ENCODE assay signal across 8 cellular contexts in the genomic region with DNA sequence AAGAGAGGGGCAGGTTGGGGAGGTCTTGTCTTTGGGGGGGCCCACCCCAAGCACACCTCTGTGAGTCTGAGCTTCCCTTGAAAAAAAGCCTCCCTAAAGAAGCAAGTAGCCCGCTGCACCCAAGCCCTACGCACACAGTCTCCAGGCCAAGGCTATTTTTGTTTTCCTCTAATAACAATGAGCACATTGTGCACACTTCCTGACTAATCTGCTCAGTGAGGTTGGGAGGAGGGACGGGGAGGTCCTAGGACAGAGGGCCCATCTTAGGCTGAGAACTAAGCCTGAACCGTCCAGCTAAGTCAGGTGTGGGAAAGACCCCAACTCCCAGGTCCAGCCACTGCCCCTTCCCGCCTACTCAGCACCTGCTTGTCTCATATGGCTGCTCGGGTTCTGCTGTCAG.
DNase-seq lines count a peak whose midpoint lies in the region; ATAC-seq, FAIRE-seq and TF ChIP-seq lines count a peak whose summit lies in the region.

No MANE protein-coding gene starts in this region.

- TF ChIP-seq CTCF in GM20000 (IDR thresholded peaks at IDR 0.05; ENCODE audit: extremely low read depth, missing control alignments), result no peak
- no peak for TF ChIP-seq CTCF in bronchial epithelial cell (IDR thresholded peaks at IDR 0.05; ENCODE audit: insufficient read depth, low read length, severe bottlenecking)

- H3K4me3 ChIP-seq in bronchial epithelial cell (ENCODE audit: low read depth, low read length) (no peak overlapping the region), skeletal muscle tissue (ENCODE audit: low read length in 3 of 3) (peak overlapping the region in 1 of 3 donors; percentile 71)

- DNase-seq in GM20000 (ENCODE audit: low spot score) (peak; percentile 34), bronchial epithelial cell (ENCODE audit: low read depth) (peak; percentile 33), kidney tubule cell (ENCODE audit: low spot score) (peak; percentile 64), NCI-H2029 treated with DMSO at 0.1 percent for 48 hours (lab: John Stamatoyannopoulos, UW) (no peak)
- DNase-seq in activated naive CD4-positive, alpha-beta T cell (lab: John Stamatoyannopoulos, UW), result no peak

- no peaks in the 10 kb centered on the region for H3K9me3 ChIP-seq in skeletal muscle tissue (ENCODE audit: control insufficient read depth in 3 of 3, low read length in 3 of 3)

- peaks cover 66 to 72% (median 70%) of the 10 kb centered on the region in 3 donors for H3K4me1 ChIP-seq in skeletal muscle tissue (ENCODE audit: control insufficient read depth in 3 of 3, insufficient read depth in 3 of 3, low read length in 3 of 3)

- peak overlapping the region; percentile 7 to 79 (median 63) for H3K9ac ChIP-seq in skeletal muscle tissue (ENCODE audit: low read depth in 1 of 3, low read length in 3 of 3)

- FAIRE-seq in bronchial epithelial cell (lab: Jason Lieb, UNC), result no peak

- H3K27me3 ChIP-seq in bronchial epithelial cell (ENCODE audit: control insufficient read depth, insufficient read depth, low read length) (no peaks in the 10 kb centered on the region), skeletal muscle tissue (ENCODE audit: control insufficient read depth in 3 of 3, insufficient read depth in 3 of 3, low read length in 3 of 3) (no peaks in the 10 kb centered on the region)

- H3K36me3 ChIP-seq in bronchial epithelial cell (ENCODE audit: control insufficient read depth, insufficient read depth, low read length) (no peaks in the 10 kb centered on the region), skeletal muscle tissue (ENCODE audit: control insufficient read depth in 3 of 3, insufficient read depth in 3 of 3, low read length in 3 of 3) (peaks cover 0 to 2% (median 0%) of the 10 kb centered on the region in 3 donors)

- peak overlapping the region; percentile 77 for H3K27ac ChIP-seq in skeletal muscle tissue (ENCODE audit: low read depth, low read length)

- ATAC-seq in GM19328 (IDR thresholded peaks at IDR 0.05; ENCODE audit: unreplicated experiment) (no peak), HG03039 (IDR thresholded peaks at IDR 0.05; ENCODE audit: unreplicated experiment) (no peak)

Comparison
In these comparisons a context has a peak if more than half of its experiments do, and no peak if none do; other contexts are left out.
1. DNase-seq: peak in GM20000 (single experiment), bronchial epithelial cell (single experiment) and kidney tubule cell (single experiment); none in NCI-H2029 treated with DMSO at 0.1 percent for 48 hours (single experiment) and activated naive CD4-positive, alpha-beta T cell (0 of 4).